Comparison of ENCODE assay signal across 15 cellular contexts in the genomic region with DNA sequence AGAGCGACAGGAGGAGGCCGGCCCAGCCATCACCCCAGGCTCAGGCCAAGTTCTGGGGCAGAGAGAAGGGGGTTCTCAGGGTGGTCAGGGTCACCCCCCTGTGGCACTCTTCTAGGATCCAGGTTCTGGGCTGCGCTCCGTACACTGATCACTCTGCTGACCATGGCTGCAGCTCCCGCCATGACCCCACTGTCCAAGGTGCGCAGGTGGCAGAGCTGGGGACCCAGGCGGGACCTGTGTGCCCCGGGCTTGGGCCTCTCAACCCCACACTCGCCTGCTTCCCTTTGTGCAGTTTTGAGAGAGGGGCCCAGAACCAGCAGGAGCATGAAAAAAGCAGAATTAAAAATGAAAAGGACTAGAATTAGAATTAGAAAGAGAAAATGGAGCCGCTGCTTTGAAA.
"Had no signal": no experiment of that assay in that cellular context is flagged by ENCODE, and none has a peak within 500 bp of the region (broad histone marks: within the 10 kb centered on the region; RNA-seq: fewer than 3 reads in every experiment).

No MANE protein-coding gene starts in this region.

- DNase-seq: activated B cell treated with CpG ODN at 0.5 μM for 24 hours; activated CD4-positive, alpha-beta T cell treated with anti-CD3 and anti-CD28 coated beads for 48 hours; activated CD8-positive, alpha-beta memory T cell treated with anti-CD3 and anti-CD28 coated beads, Interleukin-2, amount 50 U/mL, for 4 hours; activated CD8-positive, alpha-beta T cell treated with anti-CD3 and anti-CD28 coated beads for 36 hours; activated gamma-delta T cell treated with Interleukin-2 at 50 U/mL for 16 hours; activated naive CD8-positive, alpha-beta T cell treated with anti-CD3 and anti-CD28 coated beads for 36 hours; cerebellar nuclear complex; left ventricle myocardium superior; mesendoderm; SW 1271 had no signal

- ATAC-seq: activated CD8-positive, alpha-beta T cell treated with anti-CD3 and anti-CD28 coated beads for 36 hours; left ventricle myocardium superior; stimulated activated memory B cell treated with anti-CD40 and anti-IgM and Interleukin-4, amounts not matched to agents 10 μg/mL and 1 μg/mL and 100 μg/mL, for 72 hours had no signal

- H3K9me3 Mint-ChIP-seq: activated naive CD8-positive, alpha-beta T cell treated with anti-CD3 and anti-CD28 coated beads for 36 hours; natural killer cell treated with Interleukin-12 subunit alpha and Interleukin-12 subunit beta and Interleukin-15 and Interleukin-18, amount 100 ng/mL, for 72 hours had no signal

- H3K36me3 Mint-ChIP-seq: activated naive CD8-positive, alpha-beta T cell treated with anti-CD3 and anti-CD28 coated beads for 36 hours; natural killer cell treated with Interleukin-12 subunit alpha and Interleukin-12 subunit beta and Interleukin-15 and Interleukin-18, amount 100 ng/mL, for 72 hours; stimulated activated memory B cell treated with anti-CD40 and anti-IgM and Interleukin-4, amounts not matched to agents 10 μg/mL and 1 μg/mL and 100 μg/mL, for 72 hours had no signal

- H3K27ac Mint-ChIP-seq: activated B cell treated with CpG ODN at 0.5 μM for 24 hours; activated CD8-positive, alpha-beta T cell treated with anti-CD3 and anti-CD28 coated beads for 36 hours; activated naive CD8-positive, alpha-beta T cell treated with anti-CD3 and anti-CD28 coated beads for 36 hours; natural killer cell treated with Interleukin-12 subunit alpha and Interleukin-12 subunit beta and Interleukin-15 and Interleukin-18, amount 100 ng/mL, for 72 hours; stimulated activated memory B cell treated with anti-CD40 and anti-IgM and Interleukin-4, amounts not matched to agents 10 μg/mL and 1 μg/mL and 100 μg/mL, for 72 hours had no signal

- FAIRE-seq: frontal cortex, TTC549, urothelium cell line had no signal

- H3K27me3 Mint-ChIP-seq: activated B cell treated with CpG ODN at 0.5 μM for 24 hours; activated CD8-positive, alpha-beta T cell treated with anti-CD3 and anti-CD28 coated beads for 36 hours had no signal

- H3K4me3 Mint-ChIP-seq: activated B cell treated with CpG ODN at 0.5 μM for 24 hours; activated CD8-positive, alpha-beta T cell treated with anti-CD3 and anti-CD28 coated beads for 36 hours; activated naive CD8-positive, alpha-beta T cell treated with anti-CD3 and anti-CD28 coated beads for 36 hours; natural killer cell treated with Interleukin-12 subunit alpha and Interleukin-12 subunit beta and Interleukin-15 and Interleukin-18, amount 100 ng/mL, for 72 hours; stimulated activated memory B cell treated with anti-CD40 and anti-IgM and Interleukin-4, amounts not matched to agents 10 μg/mL and 1 μg/mL and 100 μg/mL, for 72 hours had no signal

- H3K4me1 Mint-ChIP-seq: activated B cell treated with CpG ODN at 0.5 μM for 24 hours; activated naive CD8-positive, alpha-beta T cell treated with anti-CD3 and anti-CD28 coated beads for 36 hours; stimulated activated memory B cell treated with anti-CD40 and anti-IgM and Interleukin-4, amounts not matched to agents 10 μg/mL and 1 μg/mL and 100 μg/mL, for 72 hours had no signal
